In the genomic region with DNA sequence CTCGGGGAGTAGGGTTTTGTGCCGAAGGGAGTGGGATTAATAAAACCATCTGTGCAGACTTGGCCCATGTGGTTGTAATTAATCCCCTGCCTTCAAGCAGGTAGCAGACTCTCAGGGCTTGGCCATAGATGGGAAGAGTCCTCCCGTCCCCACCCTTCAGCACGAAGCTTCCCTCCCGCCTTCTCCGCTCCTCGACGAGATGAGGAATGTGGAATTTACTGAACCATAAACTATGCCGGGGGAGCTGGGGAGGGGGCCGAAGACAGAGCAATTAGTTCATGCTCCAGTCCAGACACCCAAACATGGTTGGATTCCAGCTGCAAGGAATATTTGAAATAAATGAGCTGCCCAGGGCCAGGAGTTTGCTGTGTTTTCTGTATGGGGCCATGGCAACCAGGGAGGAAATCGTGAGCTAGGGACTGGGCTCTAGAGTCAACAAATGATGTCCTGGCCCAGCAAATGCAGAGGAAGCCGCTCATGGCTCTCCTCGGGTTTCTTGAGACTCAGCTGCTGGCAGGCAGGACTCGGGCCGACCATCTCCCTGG, we compare ENCODE assay signal across 9 cellular contexts.
DNase-seq lines count a peak whose midpoint lies in the region.
"Had no signal": no experiment of that assay in that cellular context is flagged by ENCODE, and none has a peak within 500 bp of the region (broad histone marks: within the 10 kb centered on the region; RNA-seq: fewer than 3 reads in every experiment).

No MANE protein-coding gene starts in this region.

- H3K79me2 ChIP-seq in Karpas-422 (ENCODE audit: low read length) = no peaks in the 10 kb centered on the region

- no peak overlapping the region for H3K4me2 ChIP-seq in Karpas-422 (ENCODE audit: low read depth, low read length, poor library complexity, severe bottlenecking)

- H3K9me2 ChIP-seq in Karpas-422 (replicated peaks; ENCODE audit: insufficient read depth, low read length) = no peaks in the 10 kb centered on the region

- no peak overlapping the region for H3K9ac ChIP-seq in Karpas-422 (ENCODE audit: low read length)

- H3K36me3 ChIP-seq in Karpas-422 (ENCODE audit: insufficient read depth, low read length) = no peaks in the 10 kb centered on the region

- H3K27ac ChIP-seq in Karpas-422 (ENCODE audit: low read length) = no peak overlapping the region

- H3K9me3 ChIP-seq in Karpas-422 (ENCODE audit: low read length) = no peaks in the 10 kb centered on the region

- H3K27me3 ChIP-seq in Karpas-422 (ENCODE audit: low read length) = no peaks in the 10 kb centered on the region

- no peaks in the 10 kb centered on the region for H3K4me1 ChIP-seq in Karpas-422 (ENCODE audit: low read length)

- H3K4me3 ChIP-seq in Karpas-422 (ENCODE audit: low read length) = no peak overlapping the region

- H4K20me1 ChIP-seq in Karpas-422 (ENCODE audit: insufficient read depth, low read depth, low read length) = no peaks in the 10 kb centered on the region

- DNase-seq in DMS 273 (lab: John Stamatoyannopoulos, UW; ENCODE audit: unreplicated experiment) = peak; percentile 68
- DNase-seq in astrocyte of the hippocampus (ENCODE audit: low read depth, low spot score) = peak; percentile 95
- peak; percentile 48 for DNase-seq in hepatic stellate cell (ENCODE audit: low spot score)
- DNase-seq in retina = peak; percentile 83
- DNase-seq in stimulated activated CD4-positive, alpha-beta T cell treated with anti-CD3 and anti-CD28 coated beads, Interleukin-4, amount 100 ng/mL, for 1 hour = no peak
- DNase-seq in Karpas-422 = no peak
- no peak for DNase-seq in NCI-H128 (lab: John Stamatoyannopoulos, UW; ENCODE audit: unreplicated experiment)
- no peak for DNase-seq in globus pallidus (ENCODE audit: low spot score)
- DNase-seq: DND-41 had no signal

- no peak overlapping the region for H2AFZ ChIP-seq in Karpas-422 (ENCODE audit: low read length)

Comparison
In these comparisons a context has a peak if more than half of its experiments do, and no peak if none do; other contexts are left out.
1. DNase-seq: peak in DMS 273 (single experiment), astrocyte of the hippocampus (single experiment), hepatic stellate cell (single experiment) and retina (single experiment); none in stimulated activated CD4-positive, alpha-beta T cell treated with anti-CD3 and anti-CD28 coated beads, Interleukin-4, amount 100 ng/mL, for 1 hour (single experiment), Karpas-422 (single experiment), NCI-H128 (single experiment) and globus pallidus (single experiment).